In the genomic region with DNA sequence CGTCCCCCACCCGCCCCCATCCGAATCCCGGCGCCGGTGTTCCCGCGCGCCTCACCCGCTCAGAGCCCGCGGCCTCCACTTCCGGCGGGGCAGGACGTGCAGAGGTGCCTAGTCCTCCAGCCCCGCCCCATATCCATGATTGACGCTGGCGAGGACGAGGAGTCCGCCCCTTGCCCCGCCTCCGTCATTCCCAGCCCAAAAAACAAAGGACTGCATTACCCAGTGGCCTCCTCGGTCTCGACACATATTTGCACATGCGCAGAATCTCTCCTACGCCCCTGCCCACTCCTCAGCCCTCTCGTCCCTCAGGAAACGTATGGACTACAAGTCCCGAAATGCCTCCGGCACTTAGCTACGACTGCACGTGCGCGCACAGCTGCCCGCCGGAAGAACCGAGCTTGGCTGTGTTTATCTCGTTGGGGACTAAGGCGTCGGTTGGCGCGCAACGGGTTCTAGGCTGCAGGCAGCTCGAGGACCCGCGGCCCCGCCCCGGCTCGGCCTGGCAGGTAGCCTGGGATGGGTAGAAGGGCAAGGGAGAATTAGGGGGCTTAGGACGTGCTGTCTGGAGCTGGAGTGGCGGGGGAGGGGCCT, we compare ENCODE assay signal across 8 cellular contexts. TPM values are rescaled to one million over a fixed set of nuclear protein-coding genes. Genes with fewer than 3 reads are reported as not detected.
DNase-seq lines count a peak whose midpoint lies in the region; ATAC-seq, FAIRE-seq and TF ChIP-seq lines count a peak whose summit lies in the region.

A gene with protein sequence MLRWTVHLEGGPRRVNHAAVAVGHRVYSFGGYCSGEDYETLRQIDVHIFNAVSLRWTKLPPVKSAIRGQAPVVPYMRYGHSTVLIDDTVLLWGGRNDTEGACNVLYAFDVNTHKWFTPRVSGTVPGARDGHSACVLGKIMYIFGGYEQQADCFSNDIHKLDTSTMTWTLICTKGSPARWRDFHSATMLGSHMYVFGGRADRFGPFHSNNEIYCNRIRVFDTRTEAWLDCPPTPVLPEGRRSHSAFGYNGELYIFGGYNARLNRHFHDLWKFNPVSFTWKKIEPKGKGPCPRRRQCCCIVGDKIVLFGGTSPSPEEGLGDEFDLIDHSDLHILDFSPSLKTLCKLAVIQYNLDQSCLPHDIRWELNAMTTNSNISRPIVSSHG (plus strand): TSS at position 407 of the 591 bp plus-strand sequence. CDS start 2,944 bp downstream, outside the sequence.
A gene (minus strand): TSS at position 104 of the 591 bp plus-strand sequence. CDS start 133 bp downstream, outside the sequence.

- FAIRE-seq in kidney (lab: Jason Lieb, UNC): peak; percentile 97

- no peaks in the 10 kb centered on the region for H3K9me3 Mint-ChIP-seq in activated CD4-positive, alpha-beta T cell treated with anti-CD3 and anti-CD28 coated beads for 36 hours (ENCODE audit: low read depth)

- no peaks in the 10 kb centered on the region for H3K27me3 Mint-ChIP-seq in activated CD4-positive, alpha-beta T cell treated with anti-CD3 and anti-CD28 coated beads for 36 hours

- H3K4me1 Mint-ChIP-seq in activated CD4-positive, alpha-beta T cell treated with anti-CD3 and anti-CD28 coated beads for 36 hours: peaks cover 39% of the 10 kb centered on the region

- H3K27ac ChIP-seq in kidney (ENCODE audit: low read depth in 2 of 2, low read length in 2 of 2): peak within 1 kb of the TSS; percentile 45 to 61

- DNase-seq in Ammon's horn (ENCODE audit: low spot score) (peak; percentile 100), GM19238 (ENCODE audit: insufficient read length, low spot score) (peak; percentile 95), NCI-H524 (lab: John Stamatoyannopoulos, UW) (peak; percentile 99 to 100), choroid plexus epithelial cell (ENCODE audit: low read depth) (peak; percentile 100), kidney (peak; percentile 99)
- DNase-seq in activated CD4-positive, alpha-beta T cell treated with anti-CD3 and anti-CD28 coated beads for 36 hours: peak; percentile 99
- peak; percentile 100 for DNase-seq in stimulated activated CD4-positive, alpha-beta T cell treated with anti-CD3 and anti-CD28 coated beads, Interleukin-15, amount 100 ng/mL, for 24 hours

- peak within 1 kb of the TSS; percentile 78 to 83 for H3K9ac ChIP-seq in kidney (ENCODE audit: low read length in 2 of 2)

- peak; percentile 87 for ATAC-seq in HG03442 (IDR thresholded peaks at IDR 0.05; ENCODE audit: unreplicated experiment)
- peak; percentile 96 for ATAC-seq in activated CD4-positive, alpha-beta T cell treated with anti-CD3 and anti-CD28 coated beads for 36 hours

- H3K36me3 ChIP-seq in kidney (ENCODE audit: control insufficient read depth in 1 of 2, insufficient read depth in 2 of 2, low read length in 2 of 2): peaks cover 17 to 26% of the 10 kb centered on the region in 2 donors

- intact Hi-C loops in activated CD4-positive, alpha-beta T cell treated with anti-CD3 and anti-CD28 coated beads for 36 hours (cut with DNase I, micrococcal nuclease): loop anchor here (1.0 to 5.0 kb wide), 18 partner anchors 7 to 797 kb away; a partner anchor contains a TSS
- intact Hi-C loops in kidney (cut with DNase I): no loop called here

- peaks cover 18 to 22% of the 10 kb centered on the region in 2 donors for H3K4me1 ChIP-seq in kidney (ENCODE audit: control insufficient read depth in 1 of 2, insufficient read depth in 1 of 2, low read depth in 1 of 2, low read length in 2 of 2)

- H3K4me3 ChIP-seq in choroid plexus epithelial cell (ENCODE audit: low read depth, low read length) (peak within 1 kb of the TSS; percentile 96), kidney (ENCODE audit: low read length in 2 of 2) (peak within 1 kb of the TSS; percentile 78 to 90)

- H3K9me3 ChIP-seq in kidney (ENCODE audit: control insufficient read depth in 1 of 2, low read length in 2 of 2): no peaks in the 10 kb centered on the region

- CTCF ChIA-PET in activated CD4-positive, alpha-beta T cell treated with anti-CD3 and anti-CD28 coated beads for 36 hours (lab: Charles Lee): interaction anchor here (0.5 to 1.5 kb wide), 12 partner anchors 8 to 1227 kb away, joined by 3 to 9 read pairs (median 3); a partner anchor contains a TSS

- H3K27ac Mint-ChIP-seq in activated CD4-positive, alpha-beta T cell treated with anti-CD3 and anti-CD28 coated beads for 36 hours: peak within 1 kb of the TSS; percentile 87

- no peak for TF ChIP-seq CTCF in choroid plexus epithelial cell (conservative IDR thresholded peaks at IDR 0.05; ENCODE audit: low read depth, low read length)
- no peak for TF ChIP-seq CTCF in kidney (IDR thresholded peaks at IDR 0.05; ENCODE audit: borderline replicate concordance, extremely low read depth, insufficient read depth)

- peak within 1 kb of the TSS; percentile 91 for H3K4me3 Mint-ChIP-seq in activated CD4-positive, alpha-beta T cell treated with anti-CD3 and anti-CD28 coated beads for 36 hours

- POLR2A ChIA-PET in activated CD4-positive, alpha-beta T cell treated with anti-CD3 and anti-CD28 coated beads for 36 hours (lab: Charles Lee): interaction anchor here (0.9 to 2.1 kb wide), 7 partner anchors 11 to 134 kb away, joined by 3 to 10 read pairs (median 7); a partner anchor contains a TSS

- peaks cover 42% of the 10 kb centered on the region for H3K36me3 Mint-ChIP-seq in activated CD4-positive, alpha-beta T cell treated with anti-CD3 and anti-CD28 coated beads for 36 hours (ENCODE audit: low read depth)

RNA-seq across cellular contexts. Expression of the first gene that starts in this region (rescaled TPM):
- total RNA-seq in activated CD4-positive, alpha-beta T cell treated with anti-CD3 and anti-CD28 coated beads for 36 hours: 10 to 100 TPM; 58.3 to 65.2 TPM
- total RNA-seq in kidney: 52.6 TPM
- polyA plus RNA-seq in kidney (ENCODE audit: insufficient read depth, low read depth, low replicate concordance): 90.0 TPM

RNA-seq across cellular contexts. Expression of the second gene that starts in this region (rescaled TPM):
- 100 to 1,000 TPM in 1 of 2 experiments, 10 to 100 TPM in 1; 93.4 to 129 TPM for total RNA-seq in activated CD4-positive, alpha-beta T cell treated with anti-CD3 and anti-CD28 coated beads for 36 hours
- 53.2 TPM for total RNA-seq in kidney
- 149 TPM for polyA plus RNA-seq in kidney (ENCODE audit: insufficient read depth, low read depth, low replicate concordance)

Comparison
In these comparisons a context has a peak if more than half of its experiments do, and no peak if none do; other contexts are left out.
1. Peak in every context shown above with its lines: DNase-seq, ATAC-seq, H3K4me3 ChIP-seq and H3K27ac ChIP-seq.